ENCODE assay signal across 8 cellular contexts in genomic region chr7:77697535-77697831, GRCh38. TPM values are rescaled to one million over a fixed set of nuclear protein-coding genes. Genes with fewer than 3 reads are reported as not detected.
DNase-seq lines count a peak whose midpoint lies in the region; ATAC-seq and TF ChIP-seq lines count a peak whose summit lies in the region.

No MANE protein-coding gene starts in this region.

- H3K27me3 ChIP-seq in RWPE2 (ENCODE audit: insufficient read depth, poor library complexity, severe bottlenecking) (no peaks in the 10 kb centered on the region), muscle layer of duodenum (ENCODE audit: low read depth, low read length) (no peaks in the 10 kb centered on the region)
- H3K27me3 ChIP-seq in effector memory CD4-positive, alpha-beta T cell (replicated peaks; ENCODE audit: control insufficient read depth, insufficient read depth, low read length, poor library complexity, severe bottlenecking), result no peaks in the 10 kb centered on the region

- peak; percentile 33 for ATAC-seq in RWPE2 (ENCODE audit: low read depth)

- H3K4me3 ChIP-seq in RWPE2 (ENCODE audit: severe bottlenecking), result peak overlapping the region; percentile 93
- H3K4me3 ChIP-seq in effector memory CD4-positive, alpha-beta T cell (ENCODE audit: insufficient read depth, low read depth, low read length, poor library complexity, severe bottlenecking), result peak overlapping the region; percentile 93
- peak overlapping the region; percentile 92 to 100 for H3K4me3 ChIP-seq in muscle layer of duodenum (ENCODE audit: low read depth in 1 of 2, low read length in 2 of 2)

- peak overlapping the region; percentile 68 for H3K27ac ChIP-seq in RWPE2 (ENCODE audit: poor library complexity, severe bottlenecking)
- H3K27ac ChIP-seq in effector memory CD4-positive, alpha-beta T cell (ENCODE audit: insufficient read depth, low read length, poor library complexity, severe bottlenecking), result peak overlapping the region; percentile 93
- peak overlapping the region; percentile 99 for H3K27ac ChIP-seq in muscle layer of duodenum (ENCODE audit: low read length)

- TF ChIP-seq CTCF in GM20000 (IDR thresholded peaks at IDR 0.05; ENCODE audit: extremely low read depth, missing control alignments) (no peak), RWPE2 (IDR thresholded peaks at IDR 0.05; ENCODE audit: poor library complexity, severe bottlenecking) (no peak)

- DNase-seq in GM20000 (ENCODE audit: low spot score) (peak; percentile 20), RWPE2 (ENCODE audit: low spot score) (no peak), NCI-H446 (lab: John Stamatoyannopoulos, UW) (no peak), NCI-H748 treated with DMSO at 0.1 percent for 48 hours (lab: John Stamatoyannopoulos, UW) (no peak), NCI-H2196 (lab: John Stamatoyannopoulos, UW; ENCODE audit: unreplicated experiment) (no peak), ureter (ENCODE audit: low spot score) (no peak)
- peak in 1 of 3 donors; percentile 9 for DNase-seq in effector memory CD4-positive, alpha-beta T cell

- H3K36me3 ChIP-seq in RWPE2 (ENCODE audit: low read depth), result peaks cover 5% of the 10 kb centered on the region; the same call in 1 of the 2 replicates
- H3K36me3 ChIP-seq in effector memory CD4-positive, alpha-beta T cell (ENCODE audit: control insufficient read depth, insufficient read depth, low read length), result peaks cover 6% of the 10 kb centered on the region
- peaks cover 0 to 9% of the 10 kb centered on the region in 2 donors for H3K36me3 ChIP-seq in muscle layer of duodenum (ENCODE audit: control insufficient read depth in 1 of 2, insufficient read depth in 2 of 2, low read length in 2 of 2)

- H3K9me3 ChIP-seq in RWPE2 (ENCODE audit: severe bottlenecking) (no peaks in the 10 kb centered on the region), muscle layer of duodenum (ENCODE audit: control insufficient read depth in 1 of 2, low read length in 2 of 2) (no peaks in the 10 kb centered on the region)
- no peaks in the 10 kb centered on the region for H3K9me3 ChIP-seq in effector memory CD4-positive, alpha-beta T cell (ENCODE audit: control insufficient read depth, low read length)

- H3K4me1 ChIP-seq in RWPE2 (ENCODE audit: insufficient read depth, poor library complexity, severe bottlenecking), result peaks cover 17% of the 10 kb centered on the region
- H3K4me1 ChIP-seq in effector memory CD4-positive, alpha-beta T cell (ENCODE audit: control insufficient read depth, insufficient read depth, low read length, poor library complexity, severe bottlenecking), result peaks cover 15% of the 10 kb centered on the region
- H3K4me1 ChIP-seq in muscle layer of duodenum (ENCODE audit: control insufficient read depth in 1 of 2, insufficient read depth in 2 of 2, low read length in 2 of 2), result peaks cover 13 to 39% of the 10 kb centered on the region in 2 donors

RNA-seq across cellular contexts. Expression of gene RSBN1L, which starts 1.2 kb away (rescaled TPM):
- 27.7 TPM for total RNA-seq in ureter
